17 cellular contexts compared by ENCODE assay signal in the genomic region with DNA sequence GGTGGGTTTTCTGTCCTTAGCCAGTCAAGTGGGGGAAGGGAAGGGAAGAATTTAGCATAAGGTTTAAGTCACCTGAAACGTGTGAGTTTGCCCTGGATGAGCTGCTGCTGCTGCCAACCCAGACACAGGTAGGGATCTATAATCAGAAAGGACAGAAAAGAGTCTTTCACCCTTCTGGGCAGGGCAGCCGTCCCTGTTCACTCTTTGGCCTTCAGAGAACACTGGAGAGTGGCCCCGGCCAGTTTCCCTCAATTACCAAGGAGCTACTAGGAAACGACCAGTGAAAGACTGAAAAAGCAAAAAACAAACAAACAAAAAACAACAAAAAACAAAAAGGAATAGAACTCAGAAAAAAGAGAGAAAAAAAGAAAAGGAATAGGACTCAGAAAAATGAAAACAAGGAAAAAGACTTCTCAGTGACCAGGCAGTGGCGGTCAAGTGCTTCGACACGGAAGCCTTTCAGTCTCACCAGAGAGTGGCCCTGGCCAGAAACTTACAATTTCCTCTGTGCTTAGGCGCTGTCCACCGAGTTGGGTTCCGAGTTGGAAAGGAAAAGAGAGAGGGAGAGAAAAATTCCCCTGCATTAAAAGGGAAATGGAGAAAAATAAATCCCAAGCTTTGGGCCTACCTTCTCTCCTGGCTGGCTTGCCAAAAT. TPM values are rescaled to one million over a fixed set of nuclear protein-coding genes. Genes with fewer than 3 reads are reported as not detected.
DNase-seq lines count a peak whose midpoint lies in the region; ATAC-seq and TF ChIP-seq lines count a peak whose summit lies in the region.
"Had no signal": no experiment of that assay in that cellular context is flagged by ENCODE, and none has a peak within 500 bp of the region (broad histone marks: within the 10 kb centered on the region; RNA-seq: fewer than 3 reads in every experiment).

No MANE protein-coding gene starts in this region.

- peak overlapping the region; percentile 92 for H3K27ac Mint-ChIP-seq in CD4-positive, alpha-beta T cell
- peak overlapping the region in 2 of 3 donors; percentile 72 to 88 for H3K27ac Mint-ChIP-seq in IgD-negative memory B cell
- peak overlapping the region; percentile 50 for H3K27ac Mint-ChIP-seq in activated naive CD8-positive, alpha-beta T cell
- H3K27ac Mint-ChIP-seq in natural killer cell: no peak overlapping the region
- H3K27ac Mint-ChIP-seq: activated B cell treated with CpG ODN at 0.5 μM for 24 hours had no signal

- no peaks in the 10 kb centered on the region for H3K36me3 Mint-ChIP-seq in CD4-positive, alpha-beta T cell (ENCODE audit: low read depth)
- no peaks in the 10 kb centered on the region for H3K36me3 Mint-ChIP-seq in IgD-negative memory B cell
- no peaks in the 10 kb centered on the region for H3K36me3 Mint-ChIP-seq in activated naive CD8-positive, alpha-beta T cell
- no peaks in the 10 kb centered on the region for H3K36me3 Mint-ChIP-seq in natural killer cell

- H3K4me2 ChIP-seq in trophoblast cell (ENCODE audit: low read length): no peak overlapping the region

- H3K27ac ChIP-seq in CD4-positive, alpha-beta T cell (ENCODE audit: low read depth, low read length): no peak overlapping the region
- no peak overlapping the region for H3K27ac ChIP-seq in sigmoid colon
- no peak overlapping the region for H3K27ac ChIP-seq in trophoblast cell (ENCODE audit: low read depth, low read length)
- H3K27ac ChIP-seq: epithelial cell of prostate, HL-60 had no signal

- no peak overlapping the region for H2BK5ac ChIP-seq in trophoblast cell (ENCODE audit: low read depth, low read length, poor library complexity)

- H3K36me3 ChIP-seq in sigmoid colon: no peaks in the 10 kb centered on the region
- H3K36me3 ChIP-seq in trophoblast cell (ENCODE audit: control insufficient read depth in 1 of 2, insufficient read depth in 2 of 2, low read length in 2 of 2): no peaks in the 10 kb centered on the region

- H4K91ac ChIP-seq in trophoblast cell (ENCODE audit: low read depth, low read length): no peak overlapping the region

- 90% methylated on average over 10 of the region's 10 CpGs for WGBS in sigmoid colon, 2 donors
- WGBS in trophoblast cell (ENCODE audit: extremely low coverage, insufficient coverage, insufficient read length): no CpG with 5 or more reads among the region's 10 CpGs

- H3K9me3 Mint-ChIP-seq in CD4-positive, alpha-beta T cell: no peaks in the 10 kb centered on the region
- no peaks in the 10 kb centered on the region for H3K9me3 Mint-ChIP-seq in IgD-negative memory B cell
- no peaks in the 10 kb centered on the region for H3K9me3 Mint-ChIP-seq in activated naive CD8-positive, alpha-beta T cell (ENCODE audit: low read depth)
- no peaks in the 10 kb centered on the region for H3K9me3 Mint-ChIP-seq in natural killer cell
- H3K9me3 Mint-ChIP-seq: activated B cell treated with CpG ODN at 0.5 μM for 24 hours had no signal

- H2AFZ ChIP-seq in trophoblast cell (ENCODE audit: insufficient read depth, low read length, poor library complexity): no peak overlapping the region

- H3K4me1 ChIP-seq in sigmoid colon (peaks cover 0 to 28% (median 15%) of the 10 kb centered on the region in 4 donors), trophoblast cell (ENCODE audit: control insufficient read depth in 1 of 2, insufficient read depth in 2 of 2, low read length in 2 of 2) (peaks cover 4 to 5% of the 10 kb centered on the region in 2 experiments)

- no peaks in the 10 kb centered on the region for H3K9me3 ChIP-seq in CD4-positive, alpha-beta T cell (ENCODE audit: control insufficient read depth, low read length)
- H3K9me3 ChIP-seq in sigmoid colon: no peaks in the 10 kb centered on the region
- no peaks in the 10 kb centered on the region for H3K9me3 ChIP-seq in trophoblast cell (ENCODE audit: insufficient read depth, low read depth, low read length)
- H3K9me3 ChIP-seq: mucosa of descending colon had no signal

- H3K4me1 Mint-ChIP-seq in CD4-positive, alpha-beta T cell (ENCODE audit: low read depth): peaks cover 47% of the 10 kb centered on the region
- peaks cover 7 to 26% (median 25%) of the 10 kb centered on the region in 3 donors for H3K4me1 Mint-ChIP-seq in IgD-negative memory B cell
- H3K4me1 Mint-ChIP-seq in activated naive CD8-positive, alpha-beta T cell (ENCODE audit: low read depth): peaks cover 26% of the 10 kb centered on the region
- H3K4me1 Mint-ChIP-seq in natural killer cell: peaks cover 21 to 30% of the 10 kb centered on the region in 2 donors

- H3K4me3 Mint-ChIP-seq in CD4-positive, alpha-beta T cell: peak overlapping the region; percentile 88
- H3K4me3 Mint-ChIP-seq in IgD-negative memory B cell: peak overlapping the region in 3 of 4 donors; percentile 49 to 92 (median 69)
- no peak overlapping the region for H3K4me3 Mint-ChIP-seq in activated naive CD8-positive, alpha-beta T cell
- peak overlapping the region; percentile 55 for H3K4me3 Mint-ChIP-seq in natural killer cell
- H3K4me3 Mint-ChIP-seq: activated B cell treated with CpG ODN at 0.5 μM for 24 hours had no signal

- H4K12ac ChIP-seq in trophoblast cell (ENCODE audit: low read depth, low read length): no peak overlapping the region

- no peak overlapping the region for H3K23ac ChIP-seq in trophoblast cell (ENCODE audit: low read length)

- H3K4me3 ChIP-seq in sigmoid colon (no peak overlapping the region), trophoblast cell (ENCODE audit: low read depth, low read length) (no peak overlapping the region)
- H3K4me3 ChIP-seq: mucosa of descending colon had no signal

- no peak overlapping the region for H2AK5ac ChIP-seq in trophoblast cell (ENCODE audit: low read length)

- no peak overlapping the region for H4K8ac ChIP-seq in trophoblast cell (ENCODE audit: low read depth, low read length)

- no peak for TF ChIP-seq CTCF in CD4-positive, alpha-beta T cell (IDR thresholded peaks at IDR 0.05)
- TF ChIP-seq CTCF in natural killer cell (IDR thresholded peaks at IDR 0.05): no peak
- TF ChIP-seq CTCF in sigmoid colon (IDR thresholded peaks at IDR 0.05): no peak

- H3K27me3 Mint-ChIP-seq in CD4-positive, alpha-beta T cell: no peaks in the 10 kb centered on the region
- no peaks in the 10 kb centered on the region for H3K27me3 Mint-ChIP-seq in IgD-negative memory B cell
- H3K27me3 Mint-ChIP-seq in activated naive CD8-positive, alpha-beta T cell: no peaks in the 10 kb centered on the region
- peaks cover 5 to 7% of the 10 kb centered on the region in 2 donors for H3K27me3 Mint-ChIP-seq in natural killer cell (ENCODE audit: low read depth in 2 of 2)
- H3K27me3 Mint-ChIP-seq: activated B cell treated with CpG ODN at 0.5 μM for 24 hours had no signal

- H3K27me3 ChIP-seq in CD4-positive, alpha-beta T cell (ENCODE audit: control insufficient read depth, insufficient read depth, low read length): no peaks in the 10 kb centered on the region
- H3K27me3 ChIP-seq in sigmoid colon (no peaks in the 10 kb centered on the region), trophoblast cell (ENCODE audit: insufficient read depth, low read length) (no peaks in the 10 kb centered on the region)

- POLR2A ChIA-PET in CD4-positive, alpha-beta T cell (lab: Charles Lee): interaction anchor here (3.3 to 3.5 kb wide), 2 partner anchors 28 to 36 kb away, joined by 34 to 41 read pairs; a partner anchor contains a TSS

- DNase-seq in CD4-positive, alpha-beta T cell: no peak
- DNase-seq in natural killer cell (no peak), sigmoid colon (no peak), superior temporal gyrus (ENCODE audit: extremely low spot score) (no peak), trophoblast cell (no peak)
- DNase-seq: activated B cell treated with CpG ODN at 0.5 μM for 24 hours, islet precursor cell, mucosa of descending colon, NCI-H2081, NCI-H82 had no signal

- H3K4ac ChIP-seq in trophoblast cell (ENCODE audit: low read depth, low read length): no peak overlapping the region

- ATAC-seq in CD4-positive, alpha-beta T cell (ENCODE audit: poor library complexity): no peak
- ATAC-seq in natural killer cell (no peak), HG03354 (IDR thresholded peaks at IDR 0.05; ENCODE audit: poor library complexity, severe bottlenecking, unreplicated experiment) (no peak)
- ATAC-seq: mucosa of descending colon had no signal

- TF ChIP-seq POLR2A in sigmoid colon (IDR thresholded peaks at IDR 0.05): no peak

- H3K18ac ChIP-seq in trophoblast cell (ENCODE audit: low read length): no peak overlapping the region

- intact Hi-C loops in CD4-positive, alpha-beta T cell (cut with DNase I, micrococcal nuclease): loop anchor here (2.0 to 10.0 kb wide), 7 partner anchors 36 to 1696 kb away; a partner anchor contains a TSS
- intact Hi-C loops in natural killer cell (cut with micrococcal nuclease) (loop anchor here (5.0 to 10.0 kb wide), 2 partner anchors 38 to 524 kb away; a partner anchor contains a TSS), sigmoid colon (cut with DNase I) (no loop called here)

- no peak overlapping the region for H3K9ac ChIP-seq in trophoblast cell (ENCODE audit: low read length)

- no peak overlapping the region for H2BK12ac ChIP-seq in trophoblast cell (ENCODE audit: low read length)

- H3K79me2 ChIP-seq in trophoblast cell (ENCODE audit: control insufficient read depth, insufficient read depth, low read length, poor library complexity): peaks cover 3% of the 10 kb centered on the region

- H3K79me1 ChIP-seq in trophoblast cell (ENCODE audit: low read length): peaks cover 7% of the 10 kb centered on the region

- no peak for TF ChIP-seq EP300 in sigmoid colon (IDR thresholded peaks at IDR 0.05)

- no peak overlapping the region for H2BK120ac ChIP-seq in trophoblast cell (ENCODE audit: insufficient read depth, low read length, poor library complexity)

- CTCF ChIA-PET in CD4-positive, alpha-beta T cell (lab: Charles Lee): interaction anchor here (1.1 kb wide), 2 partner anchors 12 to 86 kb away, joined by 3 read pairs; no protein-coding TSS in a partner anchor

- no peak overlapping the region for H3K14ac ChIP-seq in trophoblast cell (ENCODE audit: low read length)

RNA-seq across cellular contexts. Expression of a gene that starts 2.5 kb away (rescaled TPM):
- 1 to 10 TPM; 3.1 to 4.1 TPM for total RNA-seq in CD4-positive, alpha-beta T cell
- polyA plus RNA-seq in IgD-negative memory B cell (31.5 TPM), sigmoid colon (10 to 100 TPM; 10.2 to 35.1 (median 32.3) TPM)
- total RNA-seq in natural killer cell (10 to 100 TPM in 2 of 3 donors, 1 to 10 TPM in 1; 9.6 to 15.9 (median 15.6) TPM), sigmoid colon (10 to 100 TPM; 19.4 to 31.9 (median 29.3) TPM)
- 103 and 109 TPM in 2 replicates for polyA plus RNA-seq in trophoblast cell (2013)

RNA-seq across cellular contexts. Expression of a gene that starts 26.6 kb away (rescaled TPM):
- 10 to 100 TPM; 68.0 to 68.9 TPM for total RNA-seq in CD4-positive, alpha-beta T cell
- polyA plus RNA-seq in IgD-negative memory B cell (75.5 TPM), sigmoid colon (10 to 100 TPM in 2 of 3 donors, 1 to 10 TPM in 1; 6.0 to 48.7 (median 43.2) TPM)
- total RNA-seq in natural killer cell (100 to 1,000 TPM; 181 to 227 (median 204) TPM), sigmoid colon (100 to 1,000 TPM; 199 to 342 (median 258) TPM)
- 9.9 and 10.2 TPM in 2 replicates for polyA plus RNA-seq in trophoblast cell (2013)

RNA-seq across cellular contexts. Expression of a gene that starts 53.1 kb away (rescaled TPM):
- total RNA-seq in CD4-positive, alpha-beta T cell: not detected
- polyA plus RNA-seq in IgD-negative memory B cell (not detected), sigmoid colon (not detected)
- total RNA-seq in natural killer cell (not detected), sigmoid colon (not detected)
- not detected in 2 replicates for polyA plus RNA-seq in trophoblast cell (2013)
- total RNA-seq: activated B cell treated with CpG ODN at 0.5 μM for 24 hours, cerebellum, M059J, mucosa of descending colon had no signal

Comparison
In these comparisons a context has a peak if more than half of its experiments do, and no peak if none do; other contexts are left out.
1. H3K27ac Mint-ChIP-seq: peak in CD4-positive, alpha-beta T cell (single experiment), IgD-negative memory B cell (2 of 3) and activated naive CD8-positive, alpha-beta T cell (single experiment); none in natural killer cell (0 of 2).